7 cellular contexts compared by ENCODE assay signal in genomic region chr6:117840541-117840983, GRCh38.
DNase-seq lines count a peak whose midpoint lies in the region; ATAC-seq and TF ChIP-seq lines count a peak whose summit lies in the region.

No MANE protein-coding gene starts in this region.

- H3K36me3 ChIP-seq in adipocyte (ENCODE audit: control insufficient read depth, insufficient read depth, low read length, severe bottlenecking) (no peaks in the 10 kb centered on the region), esophagus muscularis mucosa (no peaks in the 10 kb centered on the region)

- peaks cover 3% of the 10 kb centered on the region for H3K36me3 Mint-ChIP-seq in neural crest cell (ENCODE audit: low read depth)

- H3K9me3 ChIP-seq in adipocyte (ENCODE audit: control insufficient read depth, low read length) (no peaks in the 10 kb centered on the region), esophagus muscularis mucosa (peaks cover 0 to 14% (median 5%) of the 10 kb centered on the region in 4 donors)

- 45% methylated on average over 2 of the region's 2 CpGs for WGBS in esophagus muscularis mucosa

- H3K9me3 Mint-ChIP-seq in neural crest cell, result peaks cover 9% of the 10 kb centered on the region

- DNase-seq in GM20000 (ENCODE audit: low spot score) (peak; percentile 31), NCI-H146 treated with DMSO at 0.1 percent for 48 hours (lab: John Stamatoyannopoulos, UW; ENCODE audit: unreplicated experiment) (peak; percentile 20), adipocyte (ENCODE audit: low read depth) (peak; percentile 43), neural crest cell (ENCODE audit: low read depth, low spot score) (peak; percentile 52), esophagus muscularis mucosa (ENCODE audit: extremely low spot score) (no peak)

- H3K27me3 ChIP-seq in adipocyte (replicated peaks; ENCODE audit: control insufficient read depth, insufficient read depth, low read length) (no peaks in the 10 kb centered on the region), esophagus muscularis mucosa (no peaks in the 10 kb centered on the region)

- no peak overlapping the region for H3K9ac ChIP-seq in adipocyte (ENCODE audit: low read length)

- ATAC-seq in HG02642 (IDR thresholded peaks at IDR 0.05; ENCODE audit: poor library complexity, unreplicated experiment) (no peak), GM21723 (IDR thresholded peaks at IDR 0.05; ENCODE audit: unreplicated experiment) (no peak)

- H3K4me3 ChIP-seq in adipocyte (ENCODE audit: low read length), result no peak overlapping the region
- H3K4me3 ChIP-seq in esophagus muscularis mucosa, result no peak overlapping the region

- H3K4me1 Mint-ChIP-seq in neural crest cell, result peaks cover 14% of the 10 kb centered on the region

- no peak overlapping the region for H3K4me3 Mint-ChIP-seq in neural crest cell

- H3K27ac ChIP-seq in esophagus muscularis mucosa (replicated peaks in 1 of 4), result no peak overlapping the region

- no peak for TF ChIP-seq EP300 in esophagus muscularis mucosa (IDR thresholded peaks at IDR 0.05)

- TF ChIP-seq POLR2A in esophagus muscularis mucosa (IDR thresholded peaks at IDR 0.05; ENCODE audit: low read depth), result no peak

- H3K27me3 Mint-ChIP-seq in neural crest cell (ENCODE audit: low read depth), result no peaks in the 10 kb centered on the region

- H3K4me1 ChIP-seq in adipocyte (ENCODE audit: control insufficient read depth, insufficient read depth, low read length), result no peaks in the 10 kb centered on the region
- H3K4me1 ChIP-seq in esophagus muscularis mucosa, result no peaks in the 10 kb centered on the region

- H3K27ac Mint-ChIP-seq in neural crest cell (ENCODE audit: unreplicated experiment), result no peak overlapping the region

- peak; percentile 30 for TF ChIP-seq CTCF in GM20000 (IDR thresholded peaks at IDR 0.05; ENCODE audit: extremely low read depth, missing control alignments)
- TF ChIP-seq CTCF in neural crest cell (conservative IDR thresholded peaks at IDR 0.05), result peak; percentile 84
- no peak for TF ChIP-seq CTCF in esophagus muscularis mucosa (IDR thresholded peaks at IDR 0.05)

- intact Hi-C loops in esophagus muscularis mucosa (cut with DNase I), result no loop called here

Comparison
In these comparisons a context has a peak if more than half of its experiments do, and no peak if none do; other contexts are left out.
1. CTCF ChIP-seq: peak in GM20000 (single experiment) and neural crest cell (single experiment); none in esophagus muscularis mucosa (0 of 3).